8 cellular contexts compared by ENCODE assay signal in the genomic region with DNA sequence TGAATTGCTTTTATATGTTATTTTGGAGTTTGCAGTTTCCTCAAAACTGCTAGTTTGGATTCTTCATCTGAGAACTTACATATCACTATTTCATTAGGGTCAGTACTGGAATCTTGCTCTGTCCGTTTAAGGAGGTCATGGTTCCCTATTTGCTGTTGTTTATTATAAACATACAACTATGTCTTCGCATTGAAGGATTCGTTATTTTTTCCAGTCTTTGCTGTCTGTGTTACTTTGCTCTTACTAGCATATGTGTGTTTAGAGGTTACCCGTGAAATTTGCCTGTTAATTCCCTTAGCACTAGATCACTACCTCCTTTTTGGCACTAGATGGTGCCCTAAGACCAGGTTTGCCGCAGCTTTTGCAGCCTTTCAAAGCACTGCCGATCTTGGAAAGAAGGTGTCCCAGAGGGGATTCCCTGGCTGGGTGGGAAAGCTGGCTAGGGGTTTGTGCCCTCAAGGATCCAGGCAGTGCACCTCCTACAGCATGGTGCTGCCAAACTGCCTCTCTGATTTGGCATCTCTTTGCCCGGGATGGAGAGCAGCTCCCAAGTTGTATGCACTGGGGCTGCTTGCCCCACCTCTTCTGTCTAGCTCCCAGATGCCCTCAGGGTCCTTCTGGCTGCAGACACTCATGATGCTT.
DNase-seq lines count a peak whose midpoint lies in the region; ATAC-seq and TF ChIP-seq lines count a peak whose summit lies in the region.

No MANE protein-coding gene starts in this region.

- H3K4me3 ChIP-seq in epithelial cell of proximal tubule (ENCODE audit: low read depth, low read length): peak overlapping the region; percentile 33

- H3K27ac Mint-ChIP-seq in naive thymus-derived CD8-positive, alpha-beta T cell: peak overlapping the region; percentile 14 to 93 (median 60)
- H3K27ac Mint-ChIP-seq in stimulated activated naive CD8-positive, alpha-beta T cell treated with anti-CD3 and anti-CD28 coated beads, Interleukin-15, Interleukin-2, amounts not matched to agents 100 ng/mL and 50 ng/mL, for 24 hours: peak overlapping the region; percentile 16

- ATAC-seq in GM19397 (IDR thresholded peaks at IDR 0.05; ENCODE audit: unreplicated experiment) (peak; percentile 82), HG03469 (IDR thresholded peaks at IDR 0.05; ENCODE audit: unreplicated experiment) (peak; percentile 72)
- peak; percentile 90 to 94 for ATAC-seq in naive thymus-derived CD8-positive, alpha-beta T cell

- peaks cover 3 to 9% (median 6%) of the 10 kb centered on the region in 4 donors for H3K4me1 Mint-ChIP-seq in naive thymus-derived CD8-positive, alpha-beta T cell
- H3K4me1 Mint-ChIP-seq in stimulated activated naive CD8-positive, alpha-beta T cell treated with anti-CD3 and anti-CD28 coated beads, Interleukin-15, Interleukin-2, amounts not matched to agents 100 ng/mL and 50 ng/mL, for 24 hours (ENCODE audit: low read depth): peaks cover 9% of the 10 kb centered on the region

- TF ChIP-seq CTCF in epithelial cell of proximal tubule (conservative IDR thresholded peaks at IDR 0.05; ENCODE audit: low read depth, low read length): peak; percentile 95

- peaks cover 0 to 8% (median 4%) of the 10 kb centered on the region in 3 donors for H3K36me3 Mint-ChIP-seq in naive thymus-derived CD8-positive, alpha-beta T cell
- H3K36me3 Mint-ChIP-seq in stimulated activated naive CD8-positive, alpha-beta T cell treated with anti-CD3 and anti-CD28 coated beads, Interleukin-15, Interleukin-2, amounts not matched to agents 100 ng/mL and 50 ng/mL, for 24 hours (ENCODE audit: low read depth): no peaks in the 10 kb centered on the region

- H3K4me3 Mint-ChIP-seq in naive thymus-derived CD8-positive, alpha-beta T cell: peak overlapping the region; percentile 73 to 90 (median 83)
- peak overlapping the region; percentile 80 for H3K4me3 Mint-ChIP-seq in stimulated activated naive CD8-positive, alpha-beta T cell treated with anti-CD3 and anti-CD28 coated beads, Interleukin-15, Interleukin-2, amounts not matched to agents 100 ng/mL and 50 ng/mL, for 24 hours

- peaks cover 2 to 10% (median 7%) of the 10 kb centered on the region in 9 donors for H3K9me3 Mint-ChIP-seq in naive thymus-derived CD8-positive, alpha-beta T cell
- H3K9me3 Mint-ChIP-seq in stimulated activated naive CD8-positive, alpha-beta T cell treated with anti-CD3 and anti-CD28 coated beads, Interleukin-15, Interleukin-2, amounts not matched to agents 100 ng/mL and 50 ng/mL, for 24 hours: peaks cover 6% of the 10 kb centered on the region

- peak; percentile 45 for DNase-seq in COR-L47 (lab: John Stamatoyannopoulos, UW)
- DNase-seq in NOMO-1 (lab: John Stamatoyannopoulos, UW; ENCODE audit: unreplicated experiment in 2 of 2): peak; percentile 80 to 82
- peak; percentile 26 to 43 for DNase-seq in activated CD8-positive, alpha-beta memory T cell treated with anti-CD3 and anti-CD28 coated beads for 4 hours (ENCODE audit: low read depth in 2 of 2)
- DNase-seq in epithelial cell of proximal tubule (ENCODE audit: low read depth): peak; percentile 40
- DNase-seq in naive thymus-derived CD8-positive, alpha-beta T cell: peak; percentile 28 to 79 (median 69)

- POLR2A ChIA-PET in naive thymus-derived CD8-positive, alpha-beta T cell (lab: Charles Lee): interaction anchor here (1.4 kb wide), 1 partner anchor 222 kb away, joined by 3 read pairs; no protein-coding TSS in a partner anchor

- no peaks in the 10 kb centered on the region for H3K27me3 Mint-ChIP-seq in naive thymus-derived CD8-positive, alpha-beta T cell
- H3K27me3 Mint-ChIP-seq in stimulated activated naive CD8-positive, alpha-beta T cell treated with anti-CD3 and anti-CD28 coated beads, Interleukin-15, Interleukin-2, amounts not matched to agents 100 ng/mL and 50 ng/mL, for 24 hours: no peaks in the 10 kb centered on the region

Comparison
In these comparisons a context has a peak if more than half of its experiments do, and no peak if none do; other contexts are left out.
1. Peak in every context shown above with its lines: DNase-seq, ATAC-seq and H3K4me3 ChIP-seq.